ENCODE assay signal across 11 cellular contexts in the genomic region with DNA sequence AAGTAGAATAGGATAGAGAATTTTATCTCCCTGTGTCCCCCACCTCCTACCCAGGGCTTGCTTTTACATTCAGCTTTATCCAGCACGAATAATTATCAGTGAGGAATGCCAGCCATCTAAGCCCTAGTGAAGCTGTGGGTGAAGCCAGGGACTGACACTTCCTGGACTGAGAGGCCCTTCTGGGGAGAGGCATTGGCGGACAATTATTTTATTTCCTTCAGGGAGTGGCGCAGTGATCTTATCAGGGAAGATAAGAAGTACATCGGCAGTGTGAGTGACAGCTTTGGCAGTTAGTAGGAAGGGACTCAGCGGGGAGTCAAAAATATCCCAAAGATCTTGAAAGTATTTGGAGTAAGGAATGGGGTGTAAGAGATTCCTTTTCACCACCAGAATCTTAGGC. TPM values are rescaled to one million over a fixed set of nuclear protein-coding genes. Genes with fewer than 3 reads are reported as not detected.
DNase-seq lines count a peak whose midpoint lies in the region; ATAC-seq and TF ChIP-seq lines count a peak whose summit lies in the region.
"Had no signal": no experiment of that assay in that cellular context is flagged by ENCODE, and none has a peak within 500 bp of the region (broad histone marks: within the 10 kb centered on the region; RNA-seq: fewer than 3 reads in every experiment).

No MANE protein-coding gene starts in this region.

- WGBS in mesendoderm (ENCODE audit: extremely low coverage, insufficient coverage, low lambda C conversion rate), result no CpG with 5 or more reads among the region's 5 CpGs

- ATAC-seq in Right ventricle myocardium superior (ENCODE audit: poor library complexity) (peak; percentile 83), HG02588 (IDR thresholded peaks at IDR 0.05; ENCODE audit: unreplicated experiment) (no peak)
- no peak for ATAC-seq in activated CD4-positive, alpha-beta T cell treated with anti-CD3 and anti-CD28 coated beads for 36 hours
- ATAC-seq in naive thymus-derived CD8-positive, alpha-beta T cell, result no peak

- no peaks in the 10 kb centered on the region for H3K79me1 ChIP-seq in mesendoderm (ENCODE audit: low read length)

- peaks cover 7% of the 10 kb centered on the region for H3K27me3 Mint-ChIP-seq in activated CD4-positive, alpha-beta T cell treated with anti-CD3 and anti-CD28 coated beads for 36 hours
- peaks cover 2% of the 10 kb centered on the region for H3K27me3 Mint-ChIP-seq in endothelial cell (ENCODE audit: unreplicated experiment)
- H3K27me3 Mint-ChIP-seq in naive thymus-derived CD8-positive, alpha-beta T cell, result peaks cover 0 to 6% (median 0%) of the 10 kb centered on the region in 5 donors

- H3K36me3 Mint-ChIP-seq in activated CD4-positive, alpha-beta T cell treated with anti-CD3 and anti-CD28 coated beads for 36 hours (ENCODE audit: low read depth), result peaks cover 11% of the 10 kb centered on the region
- no peaks in the 10 kb centered on the region for H3K36me3 Mint-ChIP-seq in endothelial cell (ENCODE audit: low read depth, unreplicated experiment)
- peaks cover 5 to 16% (median 7%) of the 10 kb centered on the region in 3 donors for H3K36me3 Mint-ChIP-seq in naive thymus-derived CD8-positive, alpha-beta T cell

- H2BK120ac ChIP-seq in mesendoderm (ENCODE audit: low read depth, low read length), result no peak overlapping the region

- H3K9ac ChIP-seq in colonic mucosa (ENCODE audit: low read depth in 2 of 2, low read length in 2 of 2), result no peak overlapping the region
- H3K9ac ChIP-seq in mesendoderm (ENCODE audit: low read length), result no peak overlapping the region

- no peak overlapping the region for H3K23ac ChIP-seq in mesendoderm (ENCODE audit: low read length)

- no peaks in the 10 kb centered on the region for H3K9me3 ChIP-seq in colonic mucosa
- H3K9me3 ChIP-seq: tibial nerve had no signal

- intact Hi-C loops in Right ventricle myocardium superior (cut with DNase I), result loop anchor here (10.0 kb wide), 1 partner anchor 1252 kb away; no protein-coding TSS in a partner anchor
- intact Hi-C loops in cardiac septum (cut with DNase I), result loop anchor here (2.0 to 10.0 kb wide), 5 partner anchors 22 to 1252 kb away; no protein-coding TSS in a partner anchor
- intact Hi-C loops in colonic mucosa (cut with DNase I), result no loop called here
- intact Hi-C loops in activated CD4-positive, alpha-beta T cell treated with anti-CD3 and anti-CD28 coated beads for 36 hours (cut with DNase I, micrococcal nuclease), result loop anchor here (2.0 to 5.0 kb wide), 2 partner anchors 1119 to 1252 kb away; no protein-coding TSS in a partner anchor

- CTCF ChIA-PET in activated CD4-positive, alpha-beta T cell treated with anti-CD3 and anti-CD28 coated beads for 36 hours (lab: Charles Lee), result interaction anchor here (0.7 to 1.8 kb wide), 10 partner anchors 9 to 1282 kb away, joined by 3 to 4 read pairs (median 3); no protein-coding TSS in a partner anchor

- DNase-seq in Right ventricle myocardium superior (no peak), cardiac septum (ENCODE audit: low spot score) (no peak), colonic mucosa (peak; percentile 56), mesendoderm (peak; percentile 83), endothelial cell (ENCODE audit: low spot score) (no peak)
- DNase-seq in activated CD4-positive, alpha-beta T cell treated with anti-CD3 and anti-CD28 coated beads for 36 hours, result no peak
- DNase-seq in naive thymus-derived CD8-positive, alpha-beta T cell, result no peak

- no peak overlapping the region for H2BK15ac ChIP-seq in mesendoderm (replicated peaks; ENCODE audit: low read depth)

- H3K56ac ChIP-seq in mesendoderm (ENCODE audit: low read length), result no peak overlapping the region

- no peak overlapping the region for H3K4ac ChIP-seq in mesendoderm (ENCODE audit: low read depth, low read length)

- H3K4me1 Mint-ChIP-seq in activated CD4-positive, alpha-beta T cell treated with anti-CD3 and anti-CD28 coated beads for 36 hours, result no peaks in the 10 kb centered on the region
- H3K4me1 Mint-ChIP-seq in endothelial cell (ENCODE audit: unreplicated experiment), result peaks cover 8% of the 10 kb centered on the region
- H3K4me1 Mint-ChIP-seq in naive thymus-derived CD8-positive, alpha-beta T cell, result peaks cover 0 to 2% (median 0%) of the 10 kb centered on the region in 4 donors
- H3K4me1 Mint-ChIP-seq: CD8-positive, alpha-beta memory T cell had no signal

- no peak overlapping the region for H4K8ac ChIP-seq in mesendoderm (ENCODE audit: low read depth, low read length)

- TF ChIP-seq CTCF in colonic mucosa (IDR thresholded peaks at IDR 0.05) (no peak), endothelial cell (IDR thresholded peaks at IDR 0.05; ENCODE audit: unreplicated experiment) (no peak)

- no peak overlapping the region for H3K4me3 Mint-ChIP-seq in activated CD4-positive, alpha-beta T cell treated with anti-CD3 and anti-CD28 coated beads for 36 hours
- no peak overlapping the region for H3K4me3 Mint-ChIP-seq in endothelial cell (ENCODE audit: unreplicated experiment)
- no peak overlapping the region for H3K4me3 Mint-ChIP-seq in naive thymus-derived CD8-positive, alpha-beta T cell
- H3K4me3 Mint-ChIP-seq: CD8-positive, alpha-beta memory T cell had no signal

- H3K27ac ChIP-seq in colonic mucosa (no peak overlapping the region), mesendoderm (ENCODE audit: low read depth, low read length) (no peak overlapping the region)
- H3K27ac ChIP-seq: tibial nerve had no signal

- H3K4me3 ChIP-seq in colonic mucosa, result no peak overlapping the region
- H3K4me3 ChIP-seq in mesendoderm (ENCODE audit: low read length), result no peak overlapping the region
- H3K4me3 ChIP-seq: tibial nerve had no signal

- H3K27me3 ChIP-seq in colonic mucosa, result no peaks in the 10 kb centered on the region
- H3K27me3 ChIP-seq in mesendoderm (ENCODE audit: insufficient read depth, low read length, poor library complexity), result no peaks in the 10 kb centered on the region
- H3K27me3 ChIP-seq: tibial nerve had no signal

- H3K27ac Mint-ChIP-seq in activated CD4-positive, alpha-beta T cell treated with anti-CD3 and anti-CD28 coated beads for 36 hours, result no peak overlapping the region
- H3K27ac Mint-ChIP-seq in endothelial cell (ENCODE audit: unreplicated experiment), result no peak overlapping the region
- H3K27ac Mint-ChIP-seq in naive thymus-derived CD8-positive, alpha-beta T cell, result no peak overlapping the region
- H3K27ac Mint-ChIP-seq: activated T-helper 2 cell treated with anti-CD3 and anti-CD28 coated beads, Interferon-gamma antibody, Interleukin-2, Interleukin-4, amounts not matched to agents 10 μg/mL and 5 μg/mL and 100 μg/mL, durations not matched to agents 14 hours and 24 hours and 36 hours had no signal

- no peak overlapping the region for H2BK5ac ChIP-seq in mesendoderm (ENCODE audit: low read length)

- H3K4me1 ChIP-seq in colonic mucosa (no peaks in the 10 kb centered on the region), mesendoderm (ENCODE audit: control insufficient read depth, low read depth, low read length) (peaks cover 7% of the 10 kb centered on the region)

- POLR2A ChIA-PET in activated CD4-positive, alpha-beta T cell treated with anti-CD3 and anti-CD28 coated beads for 36 hours (lab: Charles Lee), result no interaction called here
- POLR2A ChIA-PET in naive thymus-derived CD8-positive, alpha-beta T cell (lab: Charles Lee), result no interaction called here

- H3K79me2 ChIP-seq in mesendoderm (ENCODE audit: control insufficient read depth, insufficient read depth, low read length), result no peaks in the 10 kb centered on the region

- peaks cover 3% of the 10 kb centered on the region for H3K9me3 Mint-ChIP-seq in activated CD4-positive, alpha-beta T cell treated with anti-CD3 and anti-CD28 coated beads for 36 hours (ENCODE audit: low read depth)
- no peaks in the 10 kb centered on the region for H3K9me3 Mint-ChIP-seq in endothelial cell (ENCODE audit: unreplicated experiment)
- peaks cover 0 to 9% (median 4%) of the 10 kb centered on the region in 9 donors for H3K9me3 Mint-ChIP-seq in naive thymus-derived CD8-positive, alpha-beta T cell

- H3K36me3 ChIP-seq in colonic mucosa (no peaks in the 10 kb centered on the region), mesendoderm (ENCODE audit: control insufficient read depth, insufficient read depth, low read length) (no peaks in the 10 kb centered on the region)

- no peak overlapping the region for H2AK5ac ChIP-seq in mesendoderm (ENCODE audit: low read length)

- H4K5ac ChIP-seq in mesendoderm (ENCODE audit: low read length), result no peak overlapping the region

- no peak overlapping the region for H3K4me2 ChIP-seq in mesendoderm (ENCODE audit: low read length)

- H3K18ac ChIP-seq in mesendoderm (ENCODE audit: low read length), result no peak overlapping the region

RNA-seq across cellular contexts. Expression of a gene that starts 34.9 kb away (rescaled TPM):
- 1,193 TPM for total RNA-seq in Right ventricle myocardium superior
- total RNA-seq in cardiac septum, result 784 TPM
- total RNA-seq in colonic mucosa, result 1,000 to 10,000 TPM; 1,277 to 1,417 TPM
- 4,570 TPM for polyA plus RNA-seq in mesendoderm (2013, experiment 1 of 2)
- 4,487 TPM for polyA plus RNA-seq in mesendoderm (2013, experiment 2 of 2)
- 1,000 to 10,000 TPM; 2,831 to 3,226 TPM for total RNA-seq in activated CD4-positive, alpha-beta T cell treated with anti-CD3 and anti-CD28 coated beads for 36 hours
- 2,350 TPM for total RNA-seq in endothelial cell (ENCODE audit: unreplicated experiment)
- total RNA-seq in naive thymus-derived CD8-positive, alpha-beta T cell, result 1,000 to 10,000 TPM; 3,932 to 3,947 TPM
- 1,000 to 10,000 TPM; 4,084 to 5,098 (median 4,391) TPM for polyA plus RNA-seq in naive thymus-derived CD8-positive, alpha-beta T cell

Comparison
In these comparisons a context has a peak if more than half of its experiments do, and no peak if none do; other contexts are left out.
1. DNase-seq: peak in colonic mucosa (single experiment) and mesendoderm (single experiment); none in Right ventricle myocardium superior (single experiment), cardiac septum (single experiment), activated CD4-positive, alpha-beta T cell treated with anti-CD3 and anti-CD28 coated beads for 36 hours (single experiment), endothelial cell (single experiment) and naive thymus-derived CD8-positive, alpha-beta T cell (0 of 10).